In the genomic region with DNA sequence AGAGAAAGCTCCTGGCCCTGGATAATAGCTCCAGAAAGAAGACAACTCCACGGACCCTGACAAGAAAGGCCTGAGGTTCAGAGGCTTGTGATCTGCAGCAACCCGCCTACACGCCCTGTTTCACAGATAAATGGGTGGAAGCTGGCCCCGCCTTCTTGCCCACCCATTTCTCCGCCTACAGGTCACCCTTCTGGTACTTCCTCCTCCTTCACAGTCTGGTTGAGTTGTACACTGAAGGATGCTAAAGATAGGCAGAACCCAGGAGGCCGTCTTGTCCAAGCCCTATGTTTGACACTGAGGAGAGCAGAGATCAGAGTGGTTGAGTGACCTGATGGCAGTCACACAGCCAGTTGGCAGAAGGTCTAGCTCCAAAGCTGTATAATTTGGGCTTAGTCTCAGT, we compare ENCODE assay signal across 9 cellular contexts. TPM values are rescaled to one million over a fixed set of nuclear protein-coding genes. Genes with fewer than 3 reads are reported as not detected.
DNase-seq lines count a peak whose midpoint lies in the region; FAIRE-seq and TF ChIP-seq lines count a peak whose summit lies in the region.
"Had no signal": no experiment of that assay in that cellular context is flagged by ENCODE, and none has a peak within 500 bp of the region (broad histone marks: within the 10 kb centered on the region; RNA-seq: fewer than 3 reads in every experiment).

No MANE protein-coding gene starts in this region.

- 53% methylated on average over 6 of the region's 6 CpGs; no CpG with 5 or more reads in 1 of the 2 donors for WGBS in transverse colon (ENCODE audit: low coverage in 1 of 2), 2 donors

- H3K4me3 ChIP-seq in Caco-2 (ENCODE audit: low read depth, low read length) (no peak overlapping the region), H7 (ENCODE audit: insufficient read depth, low read depth, low read length) (no peak overlapping the region), bronchial epithelial cell (ENCODE audit: low read depth, low read length) (no peak overlapping the region), transverse colon (no peak overlapping the region)

- no peak for TF ChIP-seq CTCF in Caco-2 (IDR thresholded peaks at IDR 0.05; ENCODE audit: insufficient read depth in 1 of 2, low read depth in 1 of 2, low read length in 1 of 2, severe bottlenecking in 1 of 2, unreplicated experiment in 1 of 2)
- no peak for TF ChIP-seq CTCF in bronchial epithelial cell (IDR thresholded peaks at IDR 0.05; ENCODE audit: insufficient read depth, low read length, severe bottlenecking)
- no peak for TF ChIP-seq CTCF in transverse colon (IDR thresholded peaks at IDR 0.05)

- intact Hi-C loops in Caco-2 (cut with micrococcal nuclease; ENCODE audit: unreplicated experiment), result no loop called here
- intact Hi-C loops in transverse colon (cut with DNase I; ENCODE audit: low total_unique reads), result loop anchor here (5.0 kb wide), 1 partner anchor 750 kb away; no protein-coding TSS in a partner anchor

- H3K27ac ChIP-seq in transverse colon, result no peak overlapping the region

- H3K4me3 Mint-ChIP-seq in Caco-2 (ENCODE audit: unreplicated experiment), result no peak overlapping the region
- H3K4me3 Mint-ChIP-seq: activated naive CD8-positive, alpha-beta T cell had no signal

- H3K36me3 Mint-ChIP-seq in Caco-2 (ENCODE audit: insufficient read depth, unreplicated experiment), result no peaks in the 10 kb centered on the region
- H3K36me3 Mint-ChIP-seq: activated naive CD8-positive, alpha-beta T cell had no signal

- CTCF ChIA-PET in Caco-2 (lab: Charles Lee), result interaction anchor here (0.7 kb wide), 1 partner anchor 160 kb away, joined by 3 read pairs; no protein-coding TSS in a partner anchor

- no peak for TF ChIP-seq POLR2A in transverse colon (IDR thresholded peaks at IDR 0.05)

- no peaks in the 10 kb centered on the region for H3K9me3 Mint-ChIP-seq in Caco-2 (ENCODE audit: unreplicated experiment)

- no peaks in the 10 kb centered on the region for H3K4me1 ChIP-seq in Caco-2
- H3K4me1 ChIP-seq in transverse colon, result no peaks in the 10 kb centered on the region

- DNase-seq in Caco-2, result peak; percentile 21 to 46
- DNase-seq in H7, result peak; percentile 59
- peak; percentile 8 for DNase-seq in T follicular helper cell (ENCODE audit: low read depth)
- peak; percentile 10 for DNase-seq in bronchial epithelial cell (ENCODE audit: low read depth)
- DNase-seq in transverse colon, result peak; percentile 40
- no peak for DNase-seq in hippocampal formation (lab: John Stamatoyannopoulos, UW)
- DNase-seq in NCI-H1694 treated with DMSO at 0.1 percent for 48 hours (lab: John Stamatoyannopoulos, UW), result no peak
- DNase-seq in NCI-H1417 treated with DMSO at 0.1 percent for 48 hours (lab: John Stamatoyannopoulos, UW), result no peak

- peaks cover 11% of the 10 kb centered on the region for H3K4me1 Mint-ChIP-seq in Caco-2 (ENCODE audit: low read depth, unreplicated experiment)

- H3K9me3 ChIP-seq in Caco-2 (no peaks in the 10 kb centered on the region), transverse colon (no peaks in the 10 kb centered on the region)

- no peak for FAIRE-seq in bronchial epithelial cell (lab: Jason Lieb, UNC)

- TF ChIP-seq EP300 in transverse colon (IDR thresholded peaks at IDR 0.05; ENCODE audit: low read depth), result no peak

- in situ Hi-C loops in transverse colon (cut with MboI; ENCODE audit: low pct_ligation_motif_present in 1 of 4, low pct_unique_long_range_greater_than_20kb in 1 of 4, low sequenced_read_pairs in 3 of 4), result no loop called here

- no TSS peak for BruUV-seq in Caco-2 (replicated peaks; lab: Mats Ljungman, UMichigan)

- no peaks in the 10 kb centered on the region for H3K27me3 ChIP-seq in Caco-2 (replicated peaks; ENCODE audit: control insufficient read depth, insufficient read depth, low read length)
- H3K27me3 ChIP-seq in H7 (ENCODE audit: control insufficient read depth, insufficient read depth, low read length), result no peaks in the 10 kb centered on the region
- no peaks in the 10 kb centered on the region for H3K27me3 ChIP-seq in bronchial epithelial cell (ENCODE audit: control insufficient read depth, insufficient read depth, low read length)
- H3K27me3 ChIP-seq in transverse colon, result no peaks in the 10 kb centered on the region

- H3K36me3 ChIP-seq in Caco-2 (ENCODE audit: control insufficient read depth, insufficient read depth, low read length) (no peaks in the 10 kb centered on the region), H7 (replicated peaks; ENCODE audit: control insufficient read depth, insufficient read depth, low read length) (no peaks in the 10 kb centered on the region), bronchial epithelial cell (ENCODE audit: control insufficient read depth, insufficient read depth, low read length) (no peaks in the 10 kb centered on the region), transverse colon (no peaks in the 10 kb centered on the region)

- POLR2A ChIA-PET in Caco-2 (lab: Charles Lee), result no interaction called here

- no peak overlapping the region for H3K27ac Mint-ChIP-seq in Caco-2 (ENCODE audit: unreplicated experiment)
- H3K27ac Mint-ChIP-seq: activated naive CD8-positive, alpha-beta T cell had no signal

- H3K27me3 Mint-ChIP-seq in Caco-2 (ENCODE audit: insufficient read depth, unreplicated experiment), result no peaks in the 10 kb centered on the region
- H3K27me3 Mint-ChIP-seq: activated naive CD8-positive, alpha-beta T cell had no signal

RNA-seq across cellular contexts. Expression of a gene that starts 34.2 kb away (rescaled TPM):
- total RNA-seq in Caco-2 (2022), result 1.3 and 1.5 TPM in 2 replicates
- total RNA-seq in H7 (2014; rRNA removed; shearing (Covaris generic)), result 0.67 and 0.90 TPM in 2 replicates
- total RNA-seq in bronchial epithelial cell, result 0.26 TPM in 2 replicates
- 10 to 100 TPM in 1 of 4 donors, 1 to 10 TPM in 1, under 1 TPM in 2; 0.68 to 50.5 (median 2.2) TPM for total RNA-seq in transverse colon

Comparison
In these comparisons a context has a peak if more than half of its experiments do, and no peak if none do; other contexts are left out.
1. DNase-seq: peak in Caco-2 (2 of 2), H7 (single experiment), T follicular helper cell (single experiment), bronchial epithelial cell (single experiment) and transverse colon (single experiment); none in hippocampal formation (0 of 2), NCI-H1694 treated with DMSO at 0.1 percent for 48 hours (single experiment) and NCI-H1417 treated with DMSO at 0.1 percent for 48 hours (single experiment).